ENCODE assay signal across 1 cellular context in genomic region chr2:65396348-65397026, GRCh38.
TF ChIP-seq lines count a peak whose summit lies in the region.

No MANE protein-coding gene starts in this region.

TF ChIP-seq in HepG2, 621 proteins besides CTCF, POLR2A, EP300 and RAD21 (continued from another document and continues in another):
- TF ChIP-seq, protein P1, sequence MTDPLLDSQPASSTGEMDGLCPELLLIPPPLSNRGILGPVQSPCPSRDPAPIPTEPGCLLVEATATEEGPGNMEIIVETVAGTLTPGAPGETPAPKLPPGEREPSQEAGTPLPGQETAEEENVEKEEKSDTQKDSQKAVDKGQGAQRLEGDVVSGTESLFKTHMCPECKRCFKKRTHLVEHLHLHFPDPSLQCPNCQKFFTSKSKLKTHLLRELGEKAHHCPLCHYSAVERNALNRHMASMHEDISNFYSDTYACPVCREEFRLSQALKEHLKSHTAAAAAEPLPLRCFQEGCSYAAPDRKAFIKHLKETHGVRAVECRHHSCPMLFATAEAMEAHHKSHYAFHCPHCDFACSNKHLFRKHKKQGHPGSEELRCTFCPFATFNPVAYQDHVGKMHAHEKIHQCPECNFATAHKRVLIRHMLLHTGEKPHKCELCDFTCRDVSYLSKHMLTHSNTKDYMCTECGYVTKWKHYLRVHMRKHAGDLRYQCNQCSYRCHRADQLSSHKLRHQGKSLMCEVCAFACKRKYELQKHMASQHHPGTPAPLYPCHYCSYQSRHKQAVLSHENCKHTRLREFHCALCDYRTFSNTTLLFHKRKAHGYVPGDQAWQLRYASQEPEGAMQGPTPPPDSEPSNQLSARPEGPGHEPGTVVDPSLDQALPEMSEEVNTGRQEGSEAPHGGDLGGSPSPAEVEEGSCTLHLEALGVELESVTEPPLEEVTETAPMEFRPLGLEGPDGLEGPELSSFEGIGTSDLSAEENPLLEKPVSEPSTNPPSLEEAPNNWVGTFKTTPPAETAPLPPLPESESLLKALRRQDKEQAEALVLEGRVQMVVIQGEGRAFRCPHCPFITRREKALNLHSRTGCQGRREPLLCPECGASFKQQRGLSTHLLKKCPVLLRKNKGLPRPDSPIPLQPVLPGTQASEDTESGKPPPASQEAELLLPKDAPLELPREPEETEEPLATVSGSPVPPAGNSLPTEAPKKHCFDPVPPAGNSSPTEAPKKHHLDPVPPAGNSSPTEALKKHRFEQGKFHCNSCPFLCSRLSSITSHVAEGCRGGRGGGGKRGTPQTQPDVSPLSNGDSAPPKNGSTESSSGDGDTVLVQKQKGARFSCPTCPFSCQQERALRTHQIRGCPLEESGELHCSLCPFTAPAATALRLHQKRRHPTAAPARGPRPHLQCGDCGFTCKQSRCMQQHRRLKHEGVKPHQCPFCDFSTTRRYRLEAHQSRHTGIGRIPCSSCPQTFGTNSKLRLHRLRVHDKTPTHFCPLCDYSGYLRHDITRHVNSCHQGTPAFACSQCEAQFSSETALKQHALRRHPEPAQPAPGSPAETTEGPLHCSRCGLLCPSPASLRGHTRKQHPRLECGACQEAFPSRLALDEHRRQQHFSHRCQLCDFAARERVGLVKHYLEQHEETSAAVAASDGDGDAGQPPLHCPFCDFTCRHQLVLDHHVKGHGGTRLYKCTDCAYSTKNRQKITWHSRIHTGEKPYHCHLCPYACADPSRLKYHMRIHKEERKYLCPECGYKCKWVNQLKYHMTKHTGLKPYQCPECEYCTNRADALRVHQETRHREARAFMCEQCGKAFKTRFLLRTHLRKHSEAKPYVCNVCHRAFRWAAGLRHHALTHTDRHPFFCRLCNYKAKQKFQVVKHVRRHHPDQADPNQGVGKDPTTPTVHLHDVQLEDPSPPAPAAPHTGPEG (CRISPR knock-in tag; IDR thresholded peaks at IDR 0.05) = no peak
- TF ChIP-seq ESRRA (CRISPR knock-in tag; IDR thresholded peaks at IDR 0.05; ENCODE audit: low read depth) (no peak), SMC3 (IDR thresholded peaks at IDR 0.05; ENCODE audit: low read length) (no peak; the same call in 1 of the 2 replicates), PAWR (CRISPR knock-in tag; IDR thresholded peaks at IDR 0.05; ENCODE audit: borderline replicate concordance) (no peak), ZNF329 (CRISPR knock-in tag; IDR thresholded peaks at IDR 0.05; ENCODE audit: low read depth) (no peak), ZNF274 (CRISPR knock-in tag; IDR thresholded peaks at IDR 0.05) (no peak), AGO1 (IDR thresholded peaks at IDR 0.05; ENCODE audit: low read depth, low read length, poor library complexity, severe bottlenecking) (no peak), THYN1 (CRISPR knock-in tag; IDR thresholded peaks at IDR 0.05; ENCODE audit: borderline replicate concordance, low read depth) (no peak), ARNTL (CRISPR knock-in tag; IDR thresholded peaks at IDR 0.05) (no peak), HOXA5 (CRISPR knock-in tag; IDR thresholded peaks at IDR 0.05) (no peak), ZNF260 (CRISPR knock-in tag; IDR thresholded peaks at IDR 0.05; ENCODE audit: borderline replicate concordance, low read depth) (no peak), RCOR2 (CRISPR knock-in tag; IDR thresholded peaks at IDR 0.05) (peak; percentile 93), ZNF232 (CRISPR knock-in tag; IDR thresholded peaks at IDR 0.05; ENCODE audit: borderline replicate concordance) (no peak), ZGPAT (CRISPR knock-in tag; IDR thresholded peaks at IDR 0.05) (peak; percentile 75; the same call in 1 of the 2 replicates), FOXA3 (CRISPR knock-in tag; IDR thresholded peaks at IDR 0.05) (peak; percentile 95), KAT8 (CRISPR knock-in tag; IDR thresholded peaks at IDR 0.05) (no peak; the same call in 1 of the 2 replicates), ATM (IDR thresholded peaks at IDR 0.05; ENCODE audit: borderline replicate concordance) (no peak), KMT2B (CRISPR knock-in tag; IDR thresholded peaks at IDR 0.05) (peak; percentile 50; the same call in 1 of the 2 replicates), ZNF496 (CRISPR knock-in tag; IDR thresholded peaks at IDR 0.05; ENCODE audit: insufficient replicate concordance) (no peak), KLF11 (CRISPR knock-in tag; IDR thresholded peaks at IDR 0.05) (no peak; the same call in 1 of the 2 replicates), ZNF563 (CRISPR knock-in tag; IDR thresholded peaks at IDR 0.05) (peak; percentile 56), ZMAT3 (CRISPR knock-in tag; conservative IDR thresholded peaks at IDR 0.05) (peak; percentile 81), ZNF546 (CRISPR knock-in tag; conservative IDR thresholded peaks at IDR 0.05) (no peak), ZBTB26 (CRISPR knock-in tag; IDR thresholded peaks at IDR 0.05; ENCODE audit: borderline replicate concordance) (no peak), NFYC (CRISPR knock-in tag; IDR thresholded peaks at IDR 0.05) (no peak), ZNF572 (CRISPR knock-in tag; IDR thresholded peaks at IDR 0.05) (no peak), CREB3 (CRISPR knock-in tag; IDR thresholded peaks at IDR 0.05) (no peak), MTA1 (CRISPR knock-in tag; IDR thresholded peaks at IDR 0.05; ENCODE audit: borderline replicate concordance) (no peak), ATF1 (CRISPR knock-in tag; IDR thresholded peaks at IDR 0.05) (no peak; the same call in 1 of the 2 replicates), ZFY (CRISPR knock-in tag; IDR thresholded peaks at IDR 0.05) (peak; percentile 22; the same call in 1 of the 2 replicates), MEF2D (CRISPR knock-in tag; IDR thresholded peaks at IDR 0.05) (peak; percentile 97), YEATS4 (CRISPR knock-in tag; IDR thresholded peaks at IDR 0.05; ENCODE audit: borderline replicate concordance) (0 out of 2 replicates have a peak, but pooled peaks have one; percentile 26), ZFP36L2 (CRISPR knock-in tag; IDR thresholded peaks at IDR 0.05) (no peak), JUNB (CRISPR knock-in tag; IDR thresholded peaks at IDR 0.05; ENCODE audit: borderline replicate concordance) (no peak; the same call in 1 of the 2 replicates), ZNF605 (CRISPR knock-in tag; IDR thresholded peaks at IDR 0.05) (peak; percentile 88), HOXA3 (CRISPR knock-in tag; IDR thresholded peaks at IDR 0.05) (peak; percentile 75), RFX1 (IDR thresholded peaks at IDR 0.05) (no peak), ZNF576 (CRISPR knock-in tag; IDR thresholded peaks at IDR 0.05) (no peak), ZNF296 (CRISPR knock-in tag; conservative IDR thresholded peaks at IDR 0.05) (no peak), ZNF660 (CRISPR knock-in tag; IDR thresholded peaks at IDR 0.05; ENCODE audit: borderline replicate concordance, low read depth) (no peak), ZNF772 (CRISPR knock-in tag; IDR thresholded peaks at IDR 0.05) (peak; percentile 65; the same call in 1 of the 2 replicates), ZNF441 (CRISPR knock-in tag; IDR thresholded peaks at IDR 0.05; ENCODE audit: borderline replicate concordance) (peak; percentile 74), ZC3H13 (CRISPR knock-in tag; IDR thresholded peaks at IDR 0.05) (no peak), ZFP37 (CRISPR knock-in tag; IDR thresholded peaks at IDR 0.05; ENCODE audit: borderline replicate concordance) (0 out of 2 replicates have a peak, but pooled peaks have one; percentile 23)
- TF ChIP-seq, protein P2, sequence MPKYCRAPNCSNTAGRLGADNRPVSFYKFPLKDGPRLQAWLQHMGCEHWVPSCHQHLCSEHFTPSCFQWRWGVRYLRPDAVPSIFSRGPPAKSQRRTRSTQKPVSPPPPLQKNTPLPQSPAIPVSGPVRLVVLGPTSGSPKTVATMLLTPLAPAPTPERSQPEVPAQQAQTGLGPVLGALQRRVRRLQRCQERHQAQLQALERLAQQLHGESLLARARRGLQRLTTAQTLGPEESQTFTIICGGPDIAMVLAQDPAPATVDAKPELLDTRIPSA (CRISPR knock-in tag; IDR thresholded peaks at IDR 0.05; ENCODE audit: borderline replicate concordance) = no peak
- TF ChIP-seq, protein P3, sequence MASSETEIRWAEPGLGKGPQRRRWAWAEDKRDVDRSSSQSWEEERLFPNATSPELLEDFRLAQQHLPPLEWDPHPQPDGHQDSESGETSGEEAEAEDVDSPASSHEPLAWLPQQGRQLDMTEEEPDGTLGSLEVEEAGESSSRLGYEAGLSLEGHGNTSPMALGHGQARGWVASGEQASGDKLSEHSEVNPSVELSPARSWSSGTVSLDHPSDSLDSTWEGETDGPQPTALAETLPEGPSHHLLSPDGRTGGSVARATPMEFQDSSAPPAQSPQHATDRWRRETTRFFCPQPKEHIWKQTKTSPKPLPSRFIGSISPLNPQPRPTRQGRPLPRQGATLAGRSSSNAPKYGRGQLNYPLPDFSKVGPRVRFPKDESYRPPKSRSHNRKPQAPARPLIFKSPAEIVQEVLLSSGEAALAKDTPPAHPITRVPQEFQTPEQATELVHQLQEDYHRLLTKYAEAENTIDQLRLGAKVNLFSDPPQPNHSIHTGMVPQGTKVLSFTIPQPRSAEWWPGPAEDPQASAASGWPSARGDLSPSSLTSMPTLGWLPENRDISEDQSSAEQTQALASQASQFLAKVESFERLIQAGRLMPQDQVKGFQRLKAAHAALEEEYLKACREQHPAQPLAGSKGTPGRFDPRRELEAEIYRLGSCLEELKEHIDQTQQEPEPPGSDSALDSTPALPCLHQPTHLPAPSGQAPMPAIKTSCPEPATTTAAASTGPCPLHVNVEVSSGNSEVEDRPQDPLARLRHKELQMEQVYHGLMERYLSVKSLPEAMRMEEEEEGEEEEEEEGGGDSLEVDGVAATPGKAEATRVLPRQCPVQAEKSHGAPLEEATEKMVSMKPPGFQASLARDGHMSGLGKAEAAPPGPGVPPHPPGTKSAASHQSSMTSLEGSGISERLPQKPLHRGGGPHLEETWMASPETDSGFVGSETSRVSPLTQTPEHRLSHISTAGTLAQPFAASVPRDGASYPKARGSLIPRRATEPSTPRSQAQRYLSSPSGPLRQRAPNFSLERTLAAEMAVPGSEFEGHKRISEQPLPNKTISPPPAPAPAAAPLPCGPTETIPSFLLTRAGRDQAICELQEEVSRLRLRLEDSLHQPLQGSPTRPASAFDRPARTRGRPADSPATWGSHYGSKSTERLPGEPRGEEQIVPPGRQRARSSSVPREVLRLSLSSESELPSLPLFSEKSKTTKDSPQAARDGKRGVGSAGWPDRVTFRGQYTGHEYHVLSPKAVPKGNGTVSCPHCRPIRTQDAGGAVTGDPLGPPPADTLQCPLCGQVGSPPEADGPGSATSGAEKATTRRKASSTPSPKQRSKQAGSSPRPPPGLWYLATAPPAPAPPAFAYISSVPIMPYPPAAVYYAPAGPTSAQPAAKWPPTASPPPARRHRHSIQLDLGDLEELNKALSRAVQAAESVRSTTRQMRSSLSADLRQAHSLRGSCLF (CRISPR knock-in tag; IDR thresholded peaks at IDR 0.05; ENCODE audit: borderline replicate concordance) = no peak
- TF ChIP-seq, protein P4, sequence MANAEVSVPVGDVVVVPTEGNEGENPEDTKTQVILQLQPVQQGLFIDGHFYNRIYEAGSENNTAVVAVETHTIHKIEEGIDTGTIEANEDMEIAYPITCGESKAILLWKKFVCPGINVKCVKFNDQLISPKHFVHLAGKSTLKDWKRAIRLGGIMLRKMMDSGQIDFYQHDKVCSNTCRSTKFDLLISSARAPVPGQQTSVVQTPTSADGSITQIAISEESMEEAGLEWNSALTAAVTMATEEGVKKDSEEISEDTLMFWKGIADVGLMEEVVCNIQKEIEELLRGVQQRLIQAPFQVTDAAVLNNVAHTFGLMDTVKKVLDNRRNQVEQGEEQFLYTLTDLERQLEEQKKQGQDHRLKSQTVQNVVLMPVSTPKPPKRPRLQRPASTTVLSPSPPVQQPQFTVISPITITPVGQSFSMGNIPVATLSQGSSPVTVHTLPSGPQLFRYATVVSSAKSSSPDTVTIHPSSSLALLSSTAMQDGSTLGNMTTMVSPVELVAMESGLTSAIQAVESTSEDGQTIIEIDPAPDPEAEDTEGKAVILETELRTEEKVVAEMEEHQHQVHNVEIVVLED (CRISPR knock-in tag; IDR thresholded peaks at IDR 0.05; ENCODE audit: borderline replicate concordance) = no peak
